1 cellular context compared by ENCODE assay signal in genomic region chr19:33403973-33404304, GRCh38.
TF ChIP-seq lines count a peak whose summit lies in the region.

No MANE protein-coding gene starts in this region.

TF ChIP-seq in liver, 16 proteins besides CTCF, POLR2A, EP300 and RAD21:
- TF ChIP-seq TAF1 (conservative IDR thresholded peaks at IDR 0.05) (peak; percentile 6), REST (IDR thresholded peaks at IDR 0.05) (no peak), ZBTB33 (IDR thresholded peaks at IDR 0.05) (no peak), JUND (IDR thresholded peaks at IDR 0.05) (no peak), RXRA (IDR thresholded peaks at IDR 0.05) (no peak), FOXA1 (IDR thresholded peaks at IDR 0.05) (no peak), ATF3 (IDR thresholded peaks at IDR 0.05) (no peak), HNF4A (conservative IDR thresholded peaks at IDR 0.05) (no peak), FOXA2 (IDR thresholded peaks at IDR 0.05) (no peak), YY1 (IDR thresholded peaks at IDR 0.05) (peak; percentile 8), MAX (IDR thresholded peaks at IDR 0.05) (no peak)
